ENCODE assay signal across 1 cellular context in the genomic region with DNA sequence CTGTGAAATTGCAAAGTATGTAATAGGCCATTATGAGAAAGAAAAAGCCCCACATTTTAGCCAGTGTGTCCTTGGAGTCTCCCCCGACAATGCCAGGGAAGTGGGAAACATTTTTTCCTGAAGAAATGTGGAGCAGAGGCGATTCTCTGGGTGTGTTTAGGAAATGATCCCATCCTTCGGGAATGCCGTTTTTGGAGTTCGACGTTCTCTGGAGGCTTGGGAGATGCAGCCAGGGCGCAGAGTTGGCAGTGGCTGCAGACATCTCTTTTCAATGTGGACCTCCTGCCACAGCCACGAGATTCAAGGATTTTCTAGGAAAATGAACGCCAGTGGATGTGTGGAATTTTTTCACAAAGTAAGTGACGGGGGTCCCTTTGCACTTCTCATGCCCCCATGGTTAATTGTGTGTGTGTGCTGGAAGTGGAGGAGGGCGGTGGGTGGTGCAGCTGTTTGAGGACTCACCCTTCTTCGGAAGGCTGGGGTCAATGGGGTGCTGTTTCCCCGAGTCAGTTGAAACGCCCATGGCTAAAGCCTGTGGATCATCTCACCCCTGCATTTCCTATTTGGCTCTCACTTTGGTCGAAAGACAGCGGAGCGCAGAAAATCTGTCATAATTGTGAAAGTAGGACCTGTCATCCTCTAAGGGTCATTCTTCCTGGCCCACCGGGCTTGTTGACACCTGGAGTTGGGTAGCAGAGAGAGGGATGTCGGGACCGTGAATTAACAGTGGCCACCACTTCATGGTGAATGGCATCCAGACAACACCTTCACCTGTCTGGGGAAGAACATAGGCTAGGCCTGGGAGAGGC.
TF ChIP-seq lines count a peak whose summit lies in the region.

No MANE protein-coding gene starts in this region.

TF ChIP-seq in A549, 52 proteins besides CTCF, POLR2A, EP300 and RAD21 (continued from another document):
- TF ChIP-seq MAZ (IDR thresholded peaks at IDR 0.05; ENCODE audit: borderline replicate concordance, low read depth, low read length), result no peak
- no peak for TF ChIP-seq CBX2 (IDR thresholded peaks at IDR 0.05; ENCODE audit: borderline replicate concordance, low read depth)
- TF ChIP-seq, protein P1, sequence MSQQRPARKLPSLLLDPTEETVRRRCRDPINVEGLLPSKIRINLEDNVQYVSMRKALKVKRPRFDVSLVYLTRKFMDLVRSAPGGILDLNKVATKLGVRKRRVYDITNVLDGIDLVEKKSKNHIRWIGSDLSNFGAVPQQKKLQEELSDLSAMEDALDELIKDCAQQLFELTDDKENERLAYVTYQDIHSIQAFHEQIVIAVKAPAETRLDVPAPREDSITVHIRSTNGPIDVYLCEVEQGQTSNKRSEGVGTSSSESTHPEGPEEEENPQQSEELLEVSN (IDR thresholded peaks at IDR 0.05; ENCODE audit: borderline replicate concordance, low read depth), result no peak
- TF ChIP-seq MAFK (IDR thresholded peaks at IDR 0.05; ENCODE audit: partially characterized antibody), result no peak
- TF ChIP-seq CHD2 (IDR thresholded peaks at IDR 0.05; ENCODE audit: low read length, partially characterized antibody), result no peak
